ENCODE assay signal across 10 cellular contexts in the genomic region with DNA sequence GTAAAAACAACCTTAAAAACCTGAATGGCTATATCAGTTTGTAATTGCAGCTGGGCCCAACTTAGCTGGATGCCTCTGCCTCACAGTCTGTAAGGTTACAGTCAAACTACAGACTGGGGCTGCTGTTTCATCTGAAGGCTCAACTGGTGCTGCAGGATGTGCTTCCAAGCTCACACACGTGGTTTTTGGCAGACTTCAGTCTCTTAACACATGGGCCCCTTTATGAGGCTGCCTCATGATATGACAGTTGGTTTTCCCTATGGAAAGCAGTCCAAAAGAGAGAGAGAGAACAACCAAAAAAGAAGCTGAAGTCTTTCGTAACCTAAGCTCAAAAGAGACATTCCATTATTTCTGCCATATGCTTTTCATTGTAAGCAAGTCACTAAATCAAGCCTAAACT.
"Had no signal": no experiment of that assay in that cellular context is flagged by ENCODE, and none has a peak within 500 bp of the region (broad histone marks: within the 10 kb centered on the region; RNA-seq: fewer than 3 reads in every experiment).

No MANE protein-coding gene starts in this region.

- H3K4me2 ChIP-seq: GM23338 had no signal

- H3K4me3 ChIP-seq: GM23338, HAP-1, K562 had no signal

- H2AFZ ChIP-seq: GM23338 had no signal

- H3K27ac ChIP-seq: HL-60 had no signal

- H3K4me1 ChIP-seq: HAP-1 had no signal

- FAIRE-seq: H1, H54, K562 had no signal

- DNase-seq: HFFc6, IMR-90, KG1 had no signal

- H3K36me3 ChIP-seq: HAP-1 had no signal

- ATAC-seq: GM23338, HCT116, K562 had no signal

- H3K9me3 ChIP-seq: HAP-1 had no signal
